In genomic region chr6:157461000-157461915, GRCh38 we compare ENCODE assay signal across 9 cellular contexts.
DNase-seq lines count a peak whose midpoint lies in the region; ATAC-seq and TF ChIP-seq lines count a peak whose summit lies in the region.
"Had no signal": no experiment of that assay in that cellular context is flagged by ENCODE, and none has a peak within 500 bp of the region (broad histone marks: within the 10 kb centered on the region; RNA-seq: fewer than 3 reads in every experiment).

No MANE protein-coding gene starts in this region.

- H3K27me3 ChIP-seq in WERI-Rb-1 (ENCODE audit: insufficient read depth, low read depth, severe bottlenecking): no peaks in the 10 kb centered on the region
- H3K27me3 ChIP-seq: Peyer's patch had no signal

- H3K27me3 Mint-ChIP-seq in type B pancreatic cell: peaks cover 3% of the 10 kb centered on the region

- H3K9me3 Mint-ChIP-seq in type B pancreatic cell: no peaks in the 10 kb centered on the region

- in situ Hi-C loops in Caki2 (cut with HindIII; ENCODE audit: low pct_unique_long_range_greater_than_20kb, low sequenced_read_pairs): no loop called here

- peak overlapping the region; percentile 8 for H3K27ac Mint-ChIP-seq in type B pancreatic cell

- H3K36me3 Mint-ChIP-seq in type B pancreatic cell: no peaks in the 10 kb centered on the region

- no peaks in the 10 kb centered on the region for H3K9me3 ChIP-seq in WERI-Rb-1 (ENCODE audit: severe bottlenecking)
- H3K9me3 ChIP-seq: Peyer's patch had no signal

- H3K4me3 Mint-ChIP-seq in type B pancreatic cell: no peak overlapping the region

- TF ChIP-seq CTCF in WERI-Rb-1 (IDR thresholded peaks at IDR 0.05; ENCODE audit: low read depth, low read length) (peak; percentile 69), type B pancreatic cell (conservative IDR thresholded peaks at IDR 0.05) (peak; percentile 24)

- DNase-seq in Caki2 (ENCODE audit: low read depth): peak; percentile 46
- DNase-seq in WERI-Rb-1: peak; percentile 47
- peak; percentile 60 for DNase-seq in iris pigment epithelial cell (ENCODE audit: low read depth)
- DNase-seq in type B pancreatic cell (ENCODE audit: extremely low spot score, unreplicated experiment): no peak
- no peak for DNase-seq in HPDE6-E6E7 (ENCODE audit: extremely low spot score)
- DNase-seq in NCI-H510A treated with DMSO at 0.1 percent for 48 hours (lab: John Stamatoyannopoulos, UW): no peak

- no peak overlapping the region for H3K4me3 ChIP-seq in WERI-Rb-1 (ENCODE audit: low read depth, low read length)
- H3K4me3 ChIP-seq: Peyer's patch had no signal

- no peak overlapping the region for H3K27ac ChIP-seq in WERI-Rb-1

- peaks cover 32% of the 10 kb centered on the region for H3K4me1 Mint-ChIP-seq in type B pancreatic cell (ENCODE audit: unreplicated experiment)

- H3K36me3 ChIP-seq in WERI-Rb-1: no peaks in the 10 kb centered on the region
- H3K36me3 ChIP-seq: Peyer's patch had no signal

- peak; percentile 53 for ATAC-seq in GM18868 (IDR thresholded peaks at IDR 0.05; ENCODE audit: unreplicated experiment)
- ATAC-seq in HG03066 (IDR thresholded peaks at IDR 0.05; ENCODE audit: low read depth, unreplicated experiment): peak; percentile 45

Comparison
In these comparisons a context has a peak if more than half of its experiments do, and no peak if none do; other contexts are left out.
1. DNase-seq: peak in Caki2 (single experiment), WERI-Rb-1 (single experiment) and iris pigment epithelial cell (single experiment); none in type B pancreatic cell (single experiment), HPDE6-E6E7 (single experiment) and NCI-H510A treated with DMSO at 0.1 percent for 48 hours (single experiment).